ENCODE assay signal across 25 cellular contexts in genomic region chr17:33561935-33562334, GRCh38.
"Had no signal": no experiment of that assay in that cellular context is flagged by ENCODE, and none has a peak within 500 bp of the region (broad histone marks: within the 10 kb centered on the region; RNA-seq: fewer than 3 reads in every experiment).

No MANE protein-coding gene starts in this region.

- H3K4me3 ChIP-seq: left ventricle myocardium inferior, lung, ovary, right atrium auricular region, right lobe of liver, skin epidermis, stomach, testis, thyroid gland, transverse colon, upper lobe of left lung, vagina had no signal

- H3K9me3 ChIP-seq: ovary, right lobe of liver, testis, thyroid gland, transverse colon, vagina had no signal

- H3K27ac Mint-ChIP-seq: mesothelial cell of epicardium; naive B cell; natural killer cell; nephron progenitor cell; progenitor cell of endocrine pancreas; stimulated activated naive B cell treated with anti-CD40 and anti-IgM and Interleukin-4, amounts not matched to agents 10 μg/mL and 1 μg/mL and 100 μg/mL, for 72 hours had no signal

- H3K4me1 Mint-ChIP-seq: naive B cell; natural killer cell; nephron progenitor cell; stimulated activated naive B cell treated with anti-CD40 and anti-IgM and Interleukin-4, amounts not matched to agents 10 μg/mL and 1 μg/mL and 100 μg/mL, for 72 hours had no signal

- H3K27me3 ChIP-seq: ovary, right atrium auricular region, right lobe of liver, testis, thyroid gland, transverse colon, upper lobe of left lung, vagina had no signal

- H3K4me1 ChIP-seq: right lobe of liver, stomach, testis, thyroid gland, transverse colon, upper lobe of left lung, vagina had no signal

- H3K36me3 ChIP-seq: left ventricle myocardium inferior, ovary, right atrium auricular region, right lobe of liver, stomach, thyroid gland, transverse colon, upper lobe of left lung, vagina had no signal

- ATAC-seq: natural killer cell; right lobe of liver; stimulated activated naive B cell treated with anti-CD40 and anti-IgM and Interleukin-4, amounts not matched to agents 10 μg/mL and 1 μg/mL and 100 μg/mL, for 72 hours; stimulated activated naive CD8-positive, alpha-beta T cell treated with anti-CD3 and anti-CD28 coated beads, Interleukin-15, Interleukin-2, amounts not matched to agents 100 U/mL and 50 U/mL, for 24 hours had no signal

- DNase-seq: islet precursor cell; left ventricle myocardium inferior; mesendoderm; naive B cell; natural killer cell; nephron progenitor cell; ovary; right lobe of liver; stimulated activated CD4-positive, alpha-beta T cell treated with anti-CD3 and anti-CD28 coated beads, Interleukin-12 subunit alpha, Interleukin-12 subunit beta, amount 100 ng/mL, for 4 hours; stimulated activated CD4-positive, alpha-beta T cell treated with anti-CD3 and anti-CD28 coated beads, Interleukin-15, amount 100 ng/mL, for 24 hours; stimulated activated CD4-positive, alpha-beta T cell treated with anti-CD3 and anti-CD28 coated beads, Interleukin-2, amount 100 ng/mL, for 24 hours; stimulated activated CD4-positive, alpha-beta T cell treated with anti-CD3 and anti-CD28 coated beads, Interleukin-4, amount 100 ng/mL, for 1 hour; stimulated activated naive B cell treated with anti-CD40 and anti-IgM and Interleukin-4, amounts not matched to agents 10 μg/mL and 1 μg/mL and 100 μg/mL, for 72 hours; stimulated activated naive CD8-positive, alpha-beta T cell treated with anti-CD3 and anti-CD28 coated beads, Interleukin-15, Interleukin-2, amounts not matched to agents 100 U/mL and 50 U/mL, for 24 hours; stomach; testis; thyroid gland; transverse colon; upper lobe of left lung had no signal

- H3K27ac ChIP-seq: left ventricle myocardium inferior, ovary, right atrium auricular region, right lobe of liver, stomach, testis, thyroid gland, transverse colon, upper lobe of left lung, vagina had no signal

- H3K9me3 Mint-ChIP-seq: natural killer cell had no signal

- H3K4me3 Mint-ChIP-seq: mesothelial cell of epicardium; naive B cell; natural killer cell; nephron progenitor cell; stimulated activated naive B cell treated with anti-CD40 and anti-IgM and Interleukin-4, amounts not matched to agents 10 μg/mL and 1 μg/mL and 100 μg/mL, for 72 hours had no signal

- H3K36me3 Mint-ChIP-seq: natural killer cell; stimulated activated naive B cell treated with anti-CD40 and anti-IgM and Interleukin-4, amounts not matched to agents 10 μg/mL and 1 μg/mL and 100 μg/mL, for 72 hours had no signal
